ENCODE assay signal across 8 cellular contexts in the genomic region with DNA sequence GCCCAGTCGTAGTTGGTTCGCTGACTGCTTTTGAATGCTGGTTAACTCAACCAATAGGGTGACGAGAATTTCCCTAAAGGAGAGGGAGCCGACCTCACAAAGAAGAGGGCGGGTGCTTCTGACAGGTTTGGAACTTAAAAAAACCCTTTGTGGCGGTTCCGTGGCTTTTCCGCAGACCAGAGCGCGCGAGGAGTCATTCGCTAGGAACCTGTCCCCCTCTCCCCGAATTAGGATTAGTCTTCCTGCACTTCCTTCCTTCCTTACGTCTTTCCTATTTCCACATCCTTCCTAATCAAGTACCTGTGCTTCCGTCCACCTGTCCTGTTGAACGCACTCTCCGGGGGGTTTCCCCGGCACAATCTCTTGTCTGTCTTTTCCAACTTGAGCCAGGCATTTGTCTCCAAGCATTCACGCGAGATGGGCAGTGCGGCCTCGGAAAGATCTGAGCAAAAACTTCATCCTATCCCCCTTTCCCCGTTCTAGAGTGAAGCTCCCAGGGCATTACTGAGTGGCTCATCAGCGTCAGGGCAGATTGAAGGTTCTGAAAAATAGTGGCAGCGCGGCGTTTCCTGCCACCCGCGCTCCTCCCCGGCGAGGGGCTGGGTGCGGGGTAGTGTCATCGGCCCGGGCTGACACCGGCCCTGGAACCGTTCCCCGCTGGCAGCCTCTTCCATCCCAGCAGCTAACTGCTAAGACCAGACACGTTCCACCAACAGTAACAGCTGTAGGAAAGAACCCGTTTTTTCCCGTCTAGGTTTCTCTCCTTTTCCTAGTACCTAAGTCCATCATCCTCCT. TPM values are rescaled to one million over a fixed set of nuclear protein-coding genes. Genes with fewer than 3 reads are reported as not detected.
DNase-seq lines count a peak whose midpoint lies in the region; ATAC-seq and TF ChIP-seq lines count a peak whose summit lies in the region.

No MANE protein-coding gene starts in this region.

- intact Hi-C loops in Panc1 (cut with micrococcal nuclease; ENCODE audit: unreplicated experiment) (loop anchor here (2.0 kb wide), 2 partner anchors 288 to 298 kb away; no protein-coding TSS in a partner anchor), esophagus squamous epithelium (cut with DNase I) (no loop called here)

- peak overlapping the region; percentile 99 for H3K27ac ChIP-seq in Panc1 (ENCODE audit: low read length)
- peak overlapping the region; percentile 97 to 98 (median 98) for H3K27ac ChIP-seq in esophagus squamous epithelium

- in situ Hi-C loops in KBM-7 (cut with MboI; ENCODE audit: low pct_unique_long_range_greater_than_20kb, low sequenced_read_pairs) (no loop called here), Panc1 (cut with HindIII; ENCODE audit: low pct_unique_long_range_greater_than_20kb, low sequenced_read_pairs) (no loop called here)

- peak overlapping the region; percentile 98 for H3K27ac Mint-ChIP-seq in activated T-cell treated with anti-CD3 and anti-CD28 coated beads, Interleukin-2, amount 50 U/mL, for 72 hours

- BruUV-seq in Panc1 (replicated peaks; lab: Mats Ljungman, UMichigan), result TSS peak; percentile 87

- H3K4me1 ChIP-seq in Panc1 (ENCODE audit: control insufficient read depth, insufficient read depth, low read length) (peaks cover 11% of the 10 kb centered on the region), esophagus squamous epithelium (peaks cover 5 to 33% (median 5%) of the 10 kb centered on the region in 3 donors)

- H3K27me3 Mint-ChIP-seq in activated T-cell treated with anti-CD3 and anti-CD28 coated beads, Interleukin-2, amount 50 U/mL, for 72 hours (ENCODE audit: low read depth), result no peaks in the 10 kb centered on the region

- POLR2A ChIA-PET in Panc1 (lab: Charles Lee), result interaction anchor here (0.6 kb wide), 3 partner anchors 175 to 340 kb away, joined by 3 to 10 read pairs (median 9); no protein-coding TSS in a partner anchor

- no peaks in the 10 kb centered on the region; the same call in 1 of the 2 replicates for H3K36me3 ChIP-seq in Panc1 (ENCODE audit: control insufficient read depth, insufficient read depth, low read length)
- H3K36me3 ChIP-seq in esophagus squamous epithelium, result no peaks in the 10 kb centered on the region

- peaks cover 7 to 9% of the 10 kb centered on the region in 2 donors for H3K36me3 Mint-ChIP-seq in activated T-cell treated with anti-CD3 and anti-CD28 coated beads, Interleukin-2, amount 50 U/mL, for 72 hours (ENCODE audit: insufficient read depth in 2 of 2)

- peak overlapping the region; percentile 92 to 95 for H3K4me3 ChIP-seq in Panc1 (ENCODE audit: low read depth in 2 of 2, low read length in 2 of 2)
- peak overlapping the region; percentile 81 to 97 (median 90) for H3K4me3 ChIP-seq in esophagus squamous epithelium

- ATAC-seq in GM21717 (IDR thresholded peaks at IDR 0.05; ENCODE audit: unreplicated experiment) (peak; percentile 86), Panc1 (peak; percentile 91)
- ATAC-seq in activated T-cell treated with anti-CD3 and anti-CD28 coated beads, Interleukin-2, amount 50 U/mL, for 72 hours (replicated peaks in 1 of 2), result peak; percentile 85 to 86

- H3K9me3 ChIP-seq in Panc1 (ENCODE audit: control insufficient read depth, insufficient read depth, low read depth, low read length) (no peaks in the 10 kb centered on the region), esophagus squamous epithelium (no peaks in the 10 kb centered on the region)

- DNase-seq in DMS53 treated with DMSO at 0.1 percent for 48 hours (lab: John Stamatoyannopoulos, UW; ENCODE audit: unreplicated experiment) (peak; percentile 85), KBM-7 (peak; percentile 94), Panc1 (ENCODE audit: low read depth, low spot score) (peak; percentile 89), esophagus squamous epithelium (lab: John Stamatoyannopoulos, UW) (peak; percentile 50), myocyte (ENCODE audit: low read depth) (peak; percentile 99)
- DNase-seq in activated T-cell treated with anti-CD3 and anti-CD28 coated beads, Interleukin-2, amount 50 U/mL, for 72 hours, result peak; percentile 80 to 86
- peak; percentile 67 to 79 for DNase-seq in stimulated activated CD8-positive, alpha-beta memory T cell treated with anti-CD3 and anti-CD28 coated beads, Interleukin-7, amount 100 ng/mL, for 4 hours (ENCODE audit: low read depth in 2 of 2)

- peak in 2 of 4 donors; percentile 59 to 80 for TF ChIP-seq POLR2A in esophagus squamous epithelium (IDR thresholded peaks at IDR 0.05)

- peak overlapping the region; percentile 94 to 99 for H3K4me3 Mint-ChIP-seq in activated T-cell treated with anti-CD3 and anti-CD28 coated beads, Interleukin-2, amount 50 U/mL, for 72 hours

- CTCF ChIA-PET in Panc1 (lab: Charles Lee), result no interaction called here

- no peaks in the 10 kb centered on the region for H3K9me3 Mint-ChIP-seq in activated T-cell treated with anti-CD3 and anti-CD28 coated beads, Interleukin-2, amount 50 U/mL, for 72 hours

- TF ChIP-seq CTCF in Panc1 (IDR thresholded peaks at IDR 0.05), result no peak
- TF ChIP-seq CTCF in esophagus squamous epithelium (IDR thresholded peaks at IDR 0.05), result no peak

- H3K27me3 ChIP-seq in Panc1 (ENCODE audit: control insufficient read depth, insufficient read depth, low read length), result no peaks in the 10 kb centered on the region
- H3K27me3 ChIP-seq in esophagus squamous epithelium, result no peaks in the 10 kb centered on the region

- WGBS in esophagus squamous epithelium, 2 donors, result 0% methylated on average over 36 to 38 of the region's 40 CpGs

- peaks cover 44% of the 10 kb centered on the region for H3K4me1 Mint-ChIP-seq in activated T-cell treated with anti-CD3 and anti-CD28 coated beads, Interleukin-2, amount 50 U/mL, for 72 hours (ENCODE audit: low read depth)

RNA-seq across cellular contexts. Expression of a gene that starts 1.5 kb away (rescaled TPM):
- 77.8 TPM for total RNA-seq in Panc1 (2021; ENCODE audit: unreplicated experiment)
- 32.4 TPM for polyA plus RNA-seq in Panc1 (2012; ENCODE audit: insufficient read length)
- 10 to 100 TPM; 22.1 to 28.7 TPM for total RNA-seq in activated T-cell treated with anti-CD3 and anti-CD28 coated beads, Interleukin-2, amount 50 U/mL, for 72 hours
- 10 to 100 TPM; 25.6 to 40.0 (median 30.4) TPM for total RNA-seq in esophagus squamous epithelium
- total RNA-seq in myocyte, result 35.2 and 36.5 TPM in 2 replicates
- 11.9 TPM for polyA plus RNA-seq in myocyte (2012)

Comparison
In these comparisons a context has a peak if more than half of its experiments do, and no peak if none do; other contexts are left out.
1. Peak in every context shown above with its lines: DNase-seq, ATAC-seq, H3K4me3 ChIP-seq and H3K27ac ChIP-seq.